Comparison of ENCODE assay signal across 14 cellular contexts in the genomic region with DNA sequence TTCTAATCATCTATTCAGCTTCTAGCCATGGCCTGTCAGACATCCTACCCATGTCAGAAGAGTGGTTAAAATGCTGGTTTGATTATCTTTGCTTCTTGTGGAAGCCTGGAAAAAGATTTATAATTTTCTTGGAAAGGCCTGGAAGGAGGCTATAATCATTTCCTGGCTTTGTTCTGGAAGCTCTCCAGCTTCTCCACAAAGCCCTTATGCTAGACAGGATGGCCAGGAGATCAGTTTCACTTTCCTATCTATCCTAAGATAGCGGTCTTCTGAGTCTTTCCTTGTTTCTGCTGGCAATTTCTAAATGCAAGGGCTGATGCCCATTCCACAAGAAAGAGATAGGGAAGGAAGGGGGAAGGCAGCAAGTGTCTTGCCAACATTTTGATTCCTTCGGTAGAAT.
A peak's percentile ranks its signal among the peaks of the same experiment; 100 is the strongest.
DNase-seq lines count a peak whose midpoint lies in the region; ATAC-seq and TF ChIP-seq lines count a peak whose summit lies in the region.
"Had no signal": no experiment of that assay in that cellular context is flagged by ENCODE, and none has a peak within 500 bp of the region (broad histone marks: within the 10 kb centered on the region; RNA-seq: fewer than 3 reads in every experiment).

No MANE protein-coding gene starts in this region.

- TF ChIP-seq CTCF in GM23338 (conservative IDR thresholded peaks at IDR 0.05; ENCODE audit: low read depth in 2 of 2) = no peak

- no peaks in the 10 kb centered on the region for H3K36me3 Mint-ChIP-seq in GM23338 (ENCODE audit: low read depth)
- no peaks in the 10 kb centered on the region for H3K36me3 Mint-ChIP-seq in CD8-positive, alpha-beta memory T cell
- H3K36me3 Mint-ChIP-seq: neural progenitor cell had no signal

- H3K27me3 Mint-ChIP-seq in GM23338 (ENCODE audit: insufficient read depth, low read depth, poor library complexity) = peaks cover 4% of the 10 kb centered on the region
- peaks cover 6 to 15% of the 10 kb centered on the region in 2 donors for H3K27me3 Mint-ChIP-seq in CD8-positive, alpha-beta memory T cell

- H3K9me2 ChIP-seq in GM23338 (ENCODE audit: insufficient read depth) = 0 out of 2 replicates have a peak, but pooled peaks cover 3% of the 10 kb centered on the region

- H3K36me3 ChIP-seq in GM23338 (ENCODE audit: insufficient read depth) = no peaks in the 10 kb centered on the region
- H3K36me3 ChIP-seq in CD8-positive, alpha-beta memory T cell (ENCODE audit: insufficient read depth, low read length) = no peaks in the 10 kb centered on the region
- H3K36me3 ChIP-seq: neural progenitor cell had no signal

- peaks cover 4% of the 10 kb centered on the region for H3K4me1 Mint-ChIP-seq in GM23338
- no peaks in the 10 kb centered on the region for H3K4me1 Mint-ChIP-seq in CD8-positive, alpha-beta memory T cell
- H3K4me1 Mint-ChIP-seq: activated T-helper 17 cell treated with anti-CD3 and anti-CD28 coated beads, Interleukin-2, amount 50 U/mL, for 72 hours; neural progenitor cell had no signal

- no peaks in the 10 kb centered on the region for H3K79me2 ChIP-seq in GM23338 (replicated peaks; ENCODE audit: insufficient read depth)

- H3K27me3 ChIP-seq in GM23338 (ENCODE audit: insufficient read depth) = no peaks in the 10 kb centered on the region
- no peaks in the 10 kb centered on the region for H3K27me3 ChIP-seq in CD8-positive, alpha-beta memory T cell (ENCODE audit: insufficient read depth, low read length, poor library complexity, severe bottlenecking)
- H3K27me3 ChIP-seq: neural progenitor cell had no signal

- no peaks in the 10 kb centered on the region for H3K9me3 Mint-ChIP-seq in GM23338
- peaks cover 0 to 8% (median 0%) of the 10 kb centered on the region in 5 donors for H3K9me3 Mint-ChIP-seq in CD8-positive, alpha-beta memory T cell
- H3K9me3 Mint-ChIP-seq: activated T-helper 17 cell treated with anti-CD3 and anti-CD28 coated beads, Interleukin-2, amount 50 U/mL, for 72 hours had no signal

- H3K4me3 ChIP-seq in GM23338 = no peak overlapping the region
- no peak overlapping the region for H3K4me3 ChIP-seq in CD8-positive, alpha-beta memory T cell (ENCODE audit: low read length)
- H3K4me3 ChIP-seq: neural progenitor cell had no signal

- intact Hi-C loops in left cardiac atrium (cut with DNase I) = no loop called here
- intact Hi-C loops in sciatic nerve (cut with DNase I) = no loop called here

- no peaks in the 10 kb centered on the region for H3K9me3 ChIP-seq in CD8-positive, alpha-beta memory T cell (ENCODE audit: low read length)

- POLR2A ChIA-PET in CD8-positive, alpha-beta memory T cell (lab: Charles Lee) = no interaction called here

- no peak overlapping the region for H3K27ac Mint-ChIP-seq in GM23338
- no peak overlapping the region for H3K27ac Mint-ChIP-seq in CD8-positive, alpha-beta memory T cell
- H3K27ac Mint-ChIP-seq: activated T-helper 17 cell treated with anti-CD3 and anti-CD28 coated beads, Interleukin-2, amount 50 U/mL, for 72 hours; neural progenitor cell had no signal

- no peak overlapping the region for H3K4me2 ChIP-seq in GM23338
- H3K4me2 ChIP-seq: neural progenitor cell had no signal

- H4K20me1 ChIP-seq in GM23338 (replicated peaks; ENCODE audit: insufficient read depth) = no peaks in the 10 kb centered on the region

- ATAC-seq in SK-N-SH treated with all-trans-retinoic acid at 6 μM for 48 hours (peak; percentile 91), left cardiac atrium (peak; percentile 80 to 82), sciatic nerve (peak; percentile 86), GM19455 (IDR thresholded peaks at IDR 0.05; ENCODE audit: unreplicated experiment) (no peak), GM23338 (no peak), HG02973 (IDR thresholded peaks at IDR 0.05; ENCODE audit: unreplicated experiment) (no peak)
- ATAC-seq: activated T-helper 17 cell treated with anti-CD3 and anti-CD28 coated beads, Interleukin-2, amount 50 U/mL, for 72 hours had no signal

- H3K4me1 ChIP-seq in GM23338 (ENCODE audit: insufficient read depth) = peaks cover 3% of the 10 kb centered on the region; the same call in 1 of the 2 replicates
- H3K4me1 ChIP-seq in CD8-positive, alpha-beta memory T cell (ENCODE audit: insufficient read depth, low read length) = no peaks in the 10 kb centered on the region
- H3K4me1 ChIP-seq: neural progenitor cell had no signal

- no peak overlapping the region for H3K27ac ChIP-seq in GM23338 (ENCODE audit: low read depth)
- H3K27ac ChIP-seq in CD8-positive, alpha-beta memory T cell (ENCODE audit: low read depth, low read length) = no peak overlapping the region
- H3K27ac ChIP-seq: neural progenitor cell had no signal

- no peak overlapping the region for H2AFZ ChIP-seq in GM23338
- H2AFZ ChIP-seq: neural progenitor cell had no signal

- CTCF ChIA-PET in CD8-positive, alpha-beta memory T cell (lab: Charles Lee) = no interaction called here

- no peaks in the 10 kb centered on the region for H3F3A ChIP-seq in GM23338 (replicated peaks; ENCODE audit: low read depth)

- no peak overlapping the region for H3K4me3 Mint-ChIP-seq in GM23338
- no peak overlapping the region for H3K4me3 Mint-ChIP-seq in CD8-positive, alpha-beta memory T cell
- H3K4me3 Mint-ChIP-seq: activated T-helper 17 cell treated with anti-CD3 and anti-CD28 coated beads, Interleukin-2, amount 50 U/mL, for 72 hours; neural progenitor cell had no signal

- DNase-seq in ELR (ENCODE audit: low read depth) (peak; percentile 77), left cardiac atrium (no peak), sciatic nerve (ENCODE audit: low spot score) (no peak), GM23338 (ENCODE audit: low spot score) (no peak)
- DNase-seq in CD8-positive, alpha-beta memory T cell = no peak
- DNase-seq: activated CD4-positive, alpha-beta T cell treated with anti-CD3 and anti-CD28 coated beads for 1 hour; SHP77 treated with DMSO at 0.1 percent for 48 hours; stimulated activated CD4-positive, alpha-beta T cell treated with anti-CD3 and anti-CD28 coated beads, Interleukin-4, amount 100 ng/mL, for 24 hours; substantia nigra had no signal

TF ChIP-seq in SK-N-SH treated with all-trans-retinoic acid at 6 μM for 48 hours, 23 proteins besides CTCF, POLR2A, EP300 and RAD21 (continues in another document):
- TF ChIP-seq CSDC2 (CRISPR knock-in tag; IDR thresholded peaks at IDR 0.05) (no peak), TOX (CRISPR knock-in tag; IDR thresholded peaks at IDR 0.05; ENCODE audit: borderline replicate concordance) (no peak), SNAI2 (CRISPR knock-in tag; IDR thresholded peaks at IDR 0.05) (no peak), ARNTL (CRISPR knock-in tag; IDR thresholded peaks at IDR 0.05; ENCODE audit: borderline replicate concordance, low read depth) (no peak)
- TF ChIP-seq, protein P1, sequence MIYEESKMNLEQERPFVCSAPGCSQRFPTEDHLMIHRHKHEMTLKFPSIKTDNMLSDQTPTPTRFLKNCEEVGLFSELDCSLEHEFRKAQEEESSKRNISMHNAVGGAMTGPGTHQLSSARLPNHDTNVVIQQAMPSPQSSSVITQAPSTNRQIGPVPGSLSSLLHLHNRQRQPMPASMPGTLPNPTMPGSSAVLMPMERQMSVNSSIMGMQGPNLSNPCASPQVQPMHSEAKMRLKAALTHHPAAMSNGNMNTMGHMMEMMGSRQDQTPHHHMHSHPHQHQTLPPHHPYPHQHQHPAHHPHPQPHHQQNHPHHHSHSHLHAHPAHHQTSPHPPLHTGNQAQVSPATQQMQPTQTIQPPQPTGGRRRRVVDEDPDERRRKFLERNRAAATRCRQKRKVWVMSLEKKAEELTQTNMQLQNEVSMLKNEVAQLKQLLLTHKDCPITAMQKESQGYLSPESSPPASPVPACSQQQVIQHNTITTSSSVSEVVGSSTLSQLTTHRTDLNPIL (CRISPR knock-in tag; IDR thresholded peaks at IDR 0.05; ENCODE audit: low read depth) = no peak

TF ChIP-seq in GM23338, 12 proteins besides CTCF, POLR2A, EP300 and RAD21:
- TF ChIP-seq ZNF331 (CRISPR knock-in tag; IDR thresholded peaks at IDR 0.05; ENCODE audit: low read depth) = no peak
- no peak for TF ChIP-seq STAT1 (IDR thresholded peaks at IDR 0.05; ENCODE audit: unreplicated experiment)
TF ChIP-seq in GM23338: peak in this region for 0.

Comparison
In these comparisons a context has a peak if more than half of its experiments do, and no peak if none do; other contexts are left out.
1. ATAC-seq: peak in SK-N-SH treated with all-trans-retinoic acid at 6 μM for 48 hours (single experiment), left cardiac atrium (2 of 2) and sciatic nerve (single experiment); none in GM19455 (single experiment), GM23338 (single experiment) and HG02973 (single experiment).